ENCODE assay signal across 16 cellular contexts in genomic region chr19:7067716-7068115, GRCh38. TPM values are rescaled to one million over a fixed set of nuclear protein-coding genes. Genes with fewer than 3 reads are reported as not detected.
"Had no signal": no experiment of that assay in that cellular context is flagged by ENCODE, and none has a peak within 500 bp of the region (broad histone marks: within the 10 kb centered on the region; RNA-seq: fewer than 3 reads in every experiment).

No MANE protein-coding gene starts in this region.

- H3K4me2 ChIP-seq: hepatocyte had no signal

- H3K27me3 Mint-ChIP-seq: activated CD4-positive, alpha-beta T cell treated with anti-CD3 and anti-CD28 coated beads for 36 hours; stimulated activated naive CD8-positive, alpha-beta T cell treated with anti-CD3 and anti-CD28 coated beads, Interleukin-15, amount 100 ng/mL, for 72 hours; T-cell had no signal

- H3K27ac Mint-ChIP-seq: activated CD4-positive, alpha-beta T cell treated with anti-CD3 and anti-CD28 coated beads for 36 hours; activated CD8-positive, alpha-beta T cell treated with anti-CD3 and anti-CD28 coated beads, Interleukin-2, amount 10 ng/mL, durations not matched to agents 7 days and 5 days; stimulated activated naive CD8-positive, alpha-beta T cell treated with anti-CD3 and anti-CD28 coated beads, Interleukin-15, amount 100 ng/mL, for 72 hours had no signal

- H3K9me3 Mint-ChIP-seq: T-cell had no signal

- H3K27ac ChIP-seq: adrenal gland, breast epithelium, hepatocyte, skin epidermis, testis, WERI-Rb-1 had no signal

- H3K9me3 ChIP-seq: adrenal gland, breast epithelium, testis had no signal

- H3K4me3 Mint-ChIP-seq: activated CD4-positive, alpha-beta T cell treated with anti-CD3 and anti-CD28 coated beads for 36 hours; activated CD8-positive, alpha-beta T cell treated with anti-CD3 and anti-CD28 coated beads, Interleukin-2, amount 10 ng/mL, durations not matched to agents 7 days and 5 days; T-cell had no signal

- DNase-seq: activated CD8-positive, alpha-beta T cell treated with anti-CD3 and anti-CD28 coated beads, Interleukin-2, amount 10 ng/mL, durations not matched to agents 7 days and 5 days; retina; stimulated activated CD4-positive, alpha-beta T cell treated with anti-CD3 and anti-CD28 coated beads, Interleukin-4, amount 100 ng/mL, for 4 hours; stimulated activated naive CD8-positive, alpha-beta T cell treated with anti-CD3 and anti-CD28 coated beads, Interleukin-15, amount 100 ng/mL, for 72 hours; T-cell had no signal

- H3K4me3 ChIP-seq: adrenal gland, breast epithelium, hepatocyte, skin epidermis, testis had no signal

- H3K27me3 ChIP-seq: adrenal gland, breast epithelium, hepatocyte, testis had no signal

RNA-seq across cellular contexts. Expression of gene MBD3L3, which starts 9.2 kb away (rescaled TPM):
- total RNA-seq: activated CD4-positive, alpha-beta T cell treated with anti-CD3 and anti-CD28 coated beads for 36 hours; activated CD8-positive, alpha-beta T cell treated with anti-CD3 and anti-CD28 coated beads, Interleukin-2, amount 10 ng/mL, durations not matched to agents 7 days and 5 days; adrenal gland; breast epithelium; cerebellum; esophagus mucosa; hepatocyte; lower leg skin; T-cell; ureter had no signal
- polyA plus RNA-seq: adrenal gland, hepatocyte had no signal

RNA-seq across cellular contexts. Expression of gene MBD3L2, which starts 18.6 kb away (rescaled TPM):
- total RNA-seq: activated CD4-positive, alpha-beta T cell treated with anti-CD3 and anti-CD28 coated beads for 36 hours; activated CD8-positive, alpha-beta T cell treated with anti-CD3 and anti-CD28 coated beads, Interleukin-2, amount 10 ng/mL, durations not matched to agents 7 days and 5 days; adrenal gland; breast epithelium; cerebellum; esophagus mucosa; hepatocyte; lower leg skin; T-cell; testis; ureter had no signal
- polyA plus RNA-seq: adrenal gland, hepatocyte had no signal

RNA-seq across cellular contexts. Expression of gene MBD3L4, which starts 27.7 kb away (rescaled TPM):
- total RNA-seq: activated CD4-positive, alpha-beta T cell treated with anti-CD3 and anti-CD28 coated beads for 36 hours; activated CD8-positive, alpha-beta T cell treated with anti-CD3 and anti-CD28 coated beads, Interleukin-2, amount 10 ng/mL, durations not matched to agents 7 days and 5 days; adrenal gland; breast epithelium; cerebellum; esophagus mucosa; hepatocyte; lower leg skin; T-cell; testis; ureter had no signal
- polyA plus RNA-seq: adrenal gland, hepatocyte had no signal

RNA-seq across cellular contexts. Expression of gene MBD3L5, which starts 37.3 kb away (rescaled TPM):
- total RNA-seq: activated CD4-positive, alpha-beta T cell treated with anti-CD3 and anti-CD28 coated beads for 36 hours; activated CD8-positive, alpha-beta T cell treated with anti-CD3 and anti-CD28 coated beads, Interleukin-2, amount 10 ng/mL, durations not matched to agents 7 days and 5 days; adrenal gland; breast epithelium; cerebellum; esophagus mucosa; hepatocyte; lower leg skin; T-cell; testis; ureter had no signal
- polyA plus RNA-seq: adrenal gland, hepatocyte had no signal
